2 cellular contexts compared by ENCODE assay signal in the genomic region with DNA sequence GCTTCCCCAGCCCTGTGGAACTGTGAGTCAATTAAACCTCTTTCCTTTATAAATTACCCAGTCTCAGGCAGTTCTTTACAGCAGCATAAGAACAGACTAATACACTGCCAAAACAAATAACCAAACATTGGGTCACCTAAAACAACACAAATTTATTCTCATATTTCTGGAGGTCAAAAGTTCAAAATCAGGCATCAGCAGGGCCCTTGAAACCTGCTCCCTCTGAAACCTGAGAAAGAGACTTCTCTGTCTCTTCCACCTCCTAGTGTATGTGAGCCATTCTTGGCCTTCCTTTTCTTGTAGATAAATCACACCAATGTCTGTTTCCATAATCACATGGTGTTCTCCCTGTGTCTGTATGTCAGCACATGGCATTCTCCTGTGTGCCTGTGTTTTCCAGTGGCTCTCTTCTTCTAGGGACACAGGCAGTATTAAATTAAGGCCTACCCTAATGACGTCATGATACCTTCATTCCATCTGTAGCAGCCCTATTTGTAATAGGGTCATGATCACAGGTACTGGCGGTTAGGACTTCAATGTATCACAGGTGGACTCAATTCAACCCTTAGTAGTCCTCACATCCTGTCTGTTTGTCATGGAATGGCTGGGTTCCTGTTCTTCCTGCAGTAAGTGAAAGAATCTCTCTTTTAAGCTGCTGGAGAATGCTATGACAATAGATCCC.
TF ChIP-seq lines count a peak whose summit lies in the region.

No MANE protein-coding gene starts in this region.

TF ChIP-seq in H1, 55 proteins besides CTCF, POLR2A, EP300 and RAD21:
- TF ChIP-seq, protein P1, sequence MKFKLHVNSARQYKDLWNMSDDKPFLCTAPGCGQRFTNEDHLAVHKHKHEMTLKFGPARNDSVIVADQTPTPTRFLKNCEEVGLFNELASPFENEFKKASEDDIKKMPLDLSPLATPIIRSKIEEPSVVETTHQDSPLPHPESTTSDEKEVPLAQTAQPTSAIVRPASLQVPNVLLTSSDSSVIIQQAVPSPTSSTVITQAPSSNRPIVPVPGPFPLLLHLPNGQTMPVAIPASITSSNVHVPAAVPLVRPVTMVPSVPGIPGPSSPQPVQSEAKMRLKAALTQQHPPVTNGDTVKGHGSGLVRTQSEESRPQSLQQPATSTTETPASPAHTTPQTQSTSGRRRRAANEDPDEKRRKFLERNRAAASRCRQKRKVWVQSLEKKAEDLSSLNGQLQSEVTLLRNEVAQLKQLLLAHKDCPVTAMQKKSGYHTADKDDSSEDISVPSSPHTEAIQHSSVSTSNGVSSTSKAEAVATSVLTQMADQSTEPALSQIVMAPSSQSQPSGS (IDR thresholded peaks at IDR 0.05; ENCODE audit: low read length): no peak
- TF ChIP-seq KDM4A (IDR thresholded peaks at IDR 0.05; ENCODE audit: low read depth, low read length, severe bottlenecking) (no peak), SP2 (IDR thresholded peaks at IDR 0.05; ENCODE audit: low read length) (no peak), TBP (IDR thresholded peaks at IDR 0.05; ENCODE audit: low read depth, low read length) (no peak), SIRT6 (IDR thresholded peaks at IDR 0.05; ENCODE audit: low read length) (no peak), JUND (IDR thresholded peaks at IDR 0.05; ENCODE audit: low read length) (no peak), RNF2 (IDR thresholded peaks at IDR 0.05; ENCODE audit: borderline replicate concordance, low read depth, low read length, missing control alignments, poor library complexity, severe bottlenecking) (no peak)
- TF ChIP-seq, protein P2, sequence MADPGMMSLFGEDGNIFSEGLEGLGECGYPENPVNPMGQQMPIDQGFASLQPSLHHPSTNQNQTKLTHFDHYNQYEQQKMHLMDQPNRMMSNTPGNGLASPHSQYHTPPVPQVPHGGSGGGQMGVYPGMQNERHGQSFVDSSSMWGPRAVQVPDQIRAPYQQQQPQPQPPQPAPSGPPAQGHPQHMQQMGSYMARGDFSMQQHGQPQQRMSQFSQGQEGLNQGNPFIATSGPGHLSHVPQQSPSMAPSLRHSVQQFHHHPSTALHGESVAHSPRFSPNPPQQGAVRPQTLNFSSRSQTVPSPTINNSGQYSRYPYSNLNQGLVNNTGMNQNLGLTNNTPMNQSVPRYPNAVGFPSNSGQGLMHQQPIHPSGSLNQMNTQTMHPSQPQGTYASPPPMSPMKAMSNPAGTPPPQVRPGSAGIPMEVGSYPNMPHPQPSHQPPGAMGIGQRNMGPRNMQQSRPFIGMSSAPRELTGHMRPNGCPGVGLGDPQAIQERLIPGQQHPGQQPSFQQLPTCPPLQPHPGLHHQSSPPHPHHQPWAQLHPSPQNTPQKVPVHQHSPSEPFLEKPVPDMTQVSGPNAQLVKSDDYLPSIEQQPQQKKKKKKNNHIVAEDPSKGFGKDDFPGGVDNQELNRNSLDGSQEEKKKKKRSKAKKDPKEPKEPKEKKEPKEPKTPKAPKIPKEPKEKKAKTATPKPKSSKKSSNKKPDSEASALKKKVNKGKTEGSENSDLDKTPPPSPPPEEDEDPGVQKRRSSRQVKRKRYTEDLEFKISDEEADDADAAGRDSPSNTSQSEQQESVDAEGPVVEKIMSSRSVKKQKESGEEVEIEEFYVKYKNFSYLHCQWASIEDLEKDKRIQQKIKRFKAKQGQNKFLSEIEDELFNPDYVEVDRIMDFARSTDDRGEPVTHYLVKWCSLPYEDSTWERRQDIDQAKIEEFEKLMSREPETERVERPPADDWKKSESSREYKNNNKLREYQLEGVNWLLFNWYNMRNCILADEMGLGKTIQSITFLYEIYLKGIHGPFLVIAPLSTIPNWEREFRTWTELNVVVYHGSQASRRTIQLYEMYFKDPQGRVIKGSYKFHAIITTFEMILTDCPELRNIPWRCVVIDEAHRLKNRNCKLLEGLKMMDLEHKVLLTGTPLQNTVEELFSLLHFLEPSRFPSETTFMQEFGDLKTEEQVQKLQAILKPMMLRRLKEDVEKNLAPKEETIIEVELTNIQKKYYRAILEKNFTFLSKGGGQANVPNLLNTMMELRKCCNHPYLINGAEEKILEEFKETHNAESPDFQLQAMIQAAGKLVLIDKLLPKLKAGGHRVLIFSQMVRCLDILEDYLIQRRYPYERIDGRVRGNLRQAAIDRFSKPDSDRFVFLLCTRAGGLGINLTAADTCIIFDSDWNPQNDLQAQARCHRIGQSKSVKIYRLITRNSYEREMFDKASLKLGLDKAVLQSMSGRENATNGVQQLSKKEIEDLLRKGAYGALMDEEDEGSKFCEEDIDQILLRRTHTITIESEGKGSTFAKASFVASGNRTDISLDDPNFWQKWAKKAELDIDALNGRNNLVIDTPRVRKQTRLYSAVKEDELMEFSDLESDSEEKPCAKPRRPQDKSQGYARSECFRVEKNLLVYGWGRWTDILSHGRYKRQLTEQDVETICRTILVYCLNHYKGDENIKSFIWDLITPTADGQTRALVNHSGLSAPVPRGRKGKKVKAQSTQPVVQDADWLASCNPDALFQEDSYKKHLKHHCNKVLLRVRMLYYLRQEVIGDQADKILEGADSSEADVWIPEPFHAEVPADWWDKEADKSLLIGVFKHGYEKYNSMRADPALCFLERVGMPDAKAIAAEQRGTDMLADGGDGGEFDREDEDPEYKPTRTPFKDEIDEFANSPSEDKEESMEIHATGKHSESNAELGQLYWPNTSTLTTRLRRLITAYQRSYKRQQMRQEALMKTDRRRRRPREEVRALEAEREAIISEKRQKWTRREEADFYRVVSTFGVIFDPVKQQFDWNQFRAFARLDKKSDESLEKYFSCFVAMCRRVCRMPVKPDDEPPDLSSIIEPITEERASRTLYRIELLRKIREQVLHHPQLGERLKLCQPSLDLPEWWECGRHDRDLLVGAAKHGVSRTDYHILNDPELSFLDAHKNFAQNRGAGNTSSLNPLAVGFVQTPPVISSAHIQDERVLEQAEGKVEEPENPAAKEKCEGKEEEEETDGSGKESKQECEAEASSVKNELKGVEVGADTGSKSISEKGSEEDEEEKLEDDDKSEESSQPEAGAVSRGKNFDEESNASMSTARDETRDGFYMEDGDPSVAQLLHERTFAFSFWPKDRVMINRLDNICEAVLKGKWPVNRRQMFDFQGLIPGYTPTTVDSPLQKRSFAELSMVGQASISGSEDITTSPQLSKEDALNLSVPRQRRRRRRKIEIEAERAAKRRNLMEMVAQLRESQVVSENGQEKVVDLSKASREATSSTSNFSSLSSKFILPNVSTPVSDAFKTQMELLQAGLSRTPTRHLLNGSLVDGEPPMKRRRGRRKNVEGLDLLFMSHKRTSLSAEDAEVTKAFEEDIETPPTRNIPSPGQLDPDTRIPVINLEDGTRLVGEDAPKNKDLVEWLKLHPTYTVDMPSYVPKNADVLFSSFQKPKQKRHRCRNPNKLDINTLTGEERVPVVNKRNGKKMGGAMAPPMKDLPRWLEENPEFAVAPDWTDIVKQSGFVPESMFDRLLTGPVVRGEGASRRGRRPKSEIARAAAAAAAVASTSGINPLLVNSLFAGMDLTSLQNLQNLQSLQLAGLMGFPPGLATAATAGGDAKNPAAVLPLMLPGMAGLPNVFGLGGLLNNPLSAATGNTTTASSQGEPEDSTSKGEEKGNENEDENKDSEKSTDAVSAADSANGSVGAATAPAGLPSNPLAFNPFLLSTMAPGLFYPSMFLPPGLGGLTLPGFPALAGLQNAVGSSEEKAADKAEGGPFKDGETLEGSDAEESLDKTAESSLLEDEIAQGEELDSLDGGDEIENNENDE (IDR thresholded peaks at IDR 0.05; ENCODE audit: insufficient replicate concordance, low read length): no peak

TF ChIP-seq in SK-N-SH, 30 proteins besides CTCF, POLR2A, EP300 and RAD21:
- TF ChIP-seq RXRA (IDR thresholded peaks at IDR 0.05; ENCODE audit: borderline replicate concordance, low read depth) (no peak), NRF1 (IDR thresholded peaks at IDR 0.05; ENCODE audit: low read depth, low read length) (no peak), FOSL2 (IDR thresholded peaks at IDR 0.05; ENCODE audit: borderline replicate concordance, low read depth) (no peak), POLR2AphosphoS5 (IDR thresholded peaks at IDR 0.05; ENCODE audit: low read depth, low read length) (no peak)
- TF ChIP-seq, protein P3, sequence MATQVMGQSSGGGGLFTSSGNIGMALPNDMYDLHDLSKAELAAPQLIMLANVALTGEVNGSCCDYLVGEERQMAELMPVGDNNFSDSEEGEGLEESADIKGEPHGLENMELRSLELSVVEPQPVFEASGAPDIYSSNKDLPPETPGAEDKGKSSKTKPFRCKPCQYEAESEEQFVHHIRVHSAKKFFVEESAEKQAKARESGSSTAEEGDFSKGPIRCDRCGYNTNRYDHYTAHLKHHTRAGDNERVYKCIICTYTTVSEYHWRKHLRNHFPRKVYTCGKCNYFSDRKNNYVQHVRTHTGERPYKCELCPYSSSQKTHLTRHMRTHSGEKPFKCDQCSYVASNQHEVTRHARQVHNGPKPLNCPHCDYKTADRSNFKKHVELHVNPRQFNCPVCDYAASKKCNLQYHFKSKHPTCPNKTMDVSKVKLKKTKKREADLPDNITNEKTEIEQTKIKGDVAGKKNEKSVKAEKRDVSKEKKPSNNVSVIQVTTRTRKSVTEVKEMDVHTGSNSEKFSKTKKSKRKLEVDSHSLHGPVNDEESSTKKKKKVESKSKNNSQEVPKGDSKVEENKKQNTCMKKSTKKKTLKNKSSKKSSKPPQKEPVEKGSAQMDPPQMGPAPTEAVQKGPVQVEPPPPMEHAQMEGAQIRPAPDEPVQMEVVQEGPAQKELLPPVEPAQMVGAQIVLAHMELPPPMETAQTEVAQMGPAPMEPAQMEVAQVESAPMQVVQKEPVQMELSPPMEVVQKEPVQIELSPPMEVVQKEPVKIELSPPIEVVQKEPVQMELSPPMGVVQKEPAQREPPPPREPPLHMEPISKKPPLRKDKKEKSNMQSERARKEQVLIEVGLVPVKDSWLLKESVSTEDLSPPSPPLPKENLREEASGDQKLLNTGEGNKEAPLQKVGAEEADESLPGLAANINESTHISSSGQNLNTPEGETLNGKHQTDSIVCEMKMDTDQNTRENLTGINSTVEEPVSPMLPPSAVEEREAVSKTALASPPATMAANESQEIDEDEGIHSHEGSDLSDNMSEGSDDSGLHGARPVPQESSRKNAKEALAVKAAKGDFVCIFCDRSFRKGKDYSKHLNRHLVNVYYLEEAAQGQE (IDR thresholded peaks at IDR 0.05; ENCODE audit: low read depth, low read length): no peak
TF ChIP-seq in SK-N-SH: peak in this region for 0.
